ENCODE assay signal across 19 cellular contexts in the genomic region with DNA sequence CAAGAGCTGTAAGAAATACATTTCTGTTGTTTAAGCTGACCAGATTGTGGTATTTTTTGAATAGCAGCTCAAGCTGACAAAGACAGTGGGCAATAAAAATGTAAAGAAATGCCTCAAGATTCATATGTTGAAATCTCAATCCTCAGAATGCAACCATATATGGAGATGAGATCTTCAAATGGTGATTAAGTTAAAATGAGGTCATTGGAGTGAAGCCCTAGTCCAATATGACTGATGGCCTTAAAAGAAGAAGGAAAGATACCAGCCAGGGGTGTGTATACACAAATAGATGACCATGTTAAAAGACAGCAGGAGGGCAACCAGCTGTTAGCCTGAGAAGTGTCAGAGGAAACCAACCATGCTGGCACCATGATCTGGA. TPM values are rescaled to one million over a fixed set of nuclear protein-coding genes. Genes with fewer than 3 reads are reported as not detected.
"Had no signal": no experiment of that assay in that cellular context is flagged by ENCODE, and none has a peak within 500 bp of the region (broad histone marks: within the 10 kb centered on the region; RNA-seq: fewer than 3 reads in every experiment).

No MANE protein-coding gene starts in this region.

- H3K36me3 ChIP-seq: ascending aorta, breast epithelium, gastrocnemius medialis, heart left ventricle, stomach, thoracic aorta had no signal

- H3K4me3 ChIP-seq: ascending aorta, breast epithelium, gastrocnemius medialis, heart left ventricle, lung, stomach, thoracic aorta had no signal

- H3K27me3 ChIP-seq: ascending aorta, breast epithelium, gastrocnemius medialis had no signal

- H3K9me3 ChIP-seq: ascending aorta, gastrocnemius medialis, thoracic aorta had no signal

- DNase-seq: activated CD4-positive, CD25-positive, alpha-beta regulatory T cell treated with anti-CD3 and anti-CD28 coated beads, Interleukin-2, amount 50 U/mL, for 72 hours; activated naive CD4-positive, alpha-beta T cell treated with Interleukin-2 at 50 U/mL for 16 hours; activated naive CD8-positive, alpha-beta T cell treated with anti-CD3 and anti-CD28 coated beads, Interleukin-2, amount 50 U/mL, for 24 hours; dermis blood vessel endothelial cell; effector memory CD8-positive, alpha-beta T cell; gastrocnemius medialis; heart left ventricle; midbrain; stimulated activated CD4-positive, alpha-beta T cell treated with anti-CD3 and anti-CD28 coated beads, Interleukin-2, amount 100 ng/mL, for 24 hours; stomach; T-helper 9 cell had no signal

RNA-seq across cellular contexts. Expression of gene DDO, which starts 7.1 kb away (rescaled TPM):
- total RNA-seq: activated T-helper 17 cell treated with anti-CD3 and anti-CD28 coated beads, Interleukin-2, amount 50 U/mL, for 72 hours had no signal

RNA-seq across cellular contexts. Expression of gene SLC22A16, which starts 54.0 kb away (rescaled TPM):
- total RNA-seq: activated T-helper 17 cell treated with anti-CD3 and anti-CD28 coated beads, Interleukin-2, amount 50 U/mL, for 72 hours; ascending aorta; dermis blood vessel endothelial cell; fibroblast of lung; gastrocnemius medialis; renal cortical epithelial cell; ureter had no signal
- polyA plus RNA-seq: fibroblast of lung had no signal
